Comparison of ENCODE assay signal across 20 cellular contexts in genomic region chr5:157648275-157648990, GRCh38. TPM values are rescaled to one million over a fixed set of nuclear protein-coding genes. Genes with fewer than 3 reads are reported as not detected.
A peak's percentile ranks its signal among the peaks of the same experiment; 100 is the strongest.
DNase-seq lines count a peak whose midpoint lies in the region; ATAC-seq and TF ChIP-seq lines count a peak whose summit lies in the region.
"Had no signal": no experiment of that assay in that cellular context is flagged by ENCODE, and none has a peak within 500 bp of the region (broad histone marks: within the 10 kb centered on the region; RNA-seq: fewer than 3 reads in every experiment).

No MANE protein-coding gene starts in this region.

- POLR2A ChIA-PET in activated B cell treated with CpG ODN at 0.5 μM for 24 hours (lab: Charles Lee): interaction anchor here (0.8 to 1.2 kb wide), 7 partner anchors 22 to 375 kb away, joined by 3 to 8 read pairs (median 4); partner anchors contain the start of gene C5orf52

- H3K36me3 ChIP-seq in Karpas-422 (ENCODE audit: insufficient read depth, low read length) (no peaks in the 10 kb centered on the region), gastroesophageal sphincter (no peaks in the 10 kb centered on the region)
- H3K36me3 ChIP-seq: SJCRH30 had no signal

- no peak for ATAC-seq in activated B cell treated with CpG ODN at 0.5 μM for 24 hours (ENCODE audit: low read depth)
- no peak for ATAC-seq in stimulated activated memory B cell treated with anti-CD40 and anti-IgM and Interleukin-4, amounts not matched to agents 10 μg/mL and 1 μg/mL and 100 μg/mL, for 72 hours
- ATAC-seq in gastroesophageal sphincter: no peak
- no peak for ATAC-seq in GM19395 (IDR thresholded peaks at IDR 0.05; ENCODE audit: unreplicated experiment)
- ATAC-seq in GM18867 (IDR thresholded peaks at IDR 0.05; ENCODE audit: unreplicated experiment): no peak
- no peak for ATAC-seq in HG02884 (IDR thresholded peaks at IDR 0.05; ENCODE audit: unreplicated experiment)
- ATAC-seq: GM23338, HepG2 had no signal

- H3K4me3 Mint-ChIP-seq in activated B cell treated with CpG ODN at 0.5 μM for 24 hours: no peak overlapping the region
- no peak overlapping the region for H3K4me3 Mint-ChIP-seq in stimulated activated memory B cell treated with anti-CD40 and anti-IgM and Interleukin-4, amounts not matched to agents 10 μg/mL and 1 μg/mL and 100 μg/mL, for 72 hours
- H3K4me3 Mint-ChIP-seq: GM23338 had no signal

- peaks cover under 1% of the 10 kb centered on the region for H3K9me3 Mint-ChIP-seq in activated B cell treated with CpG ODN at 0.5 μM for 24 hours
- peaks cover 4% of the 10 kb centered on the region for H3K9me3 Mint-ChIP-seq in stimulated activated memory B cell treated with anti-CD40 and anti-IgM and Interleukin-4, amounts not matched to agents 10 μg/mL and 1 μg/mL and 100 μg/mL, for 72 hours

- WGBS in gastroesophageal sphincter (ENCODE audit: low coverage in 1 of 2), 2 donors: 82 to 88% methylated on average over 7 of the region's 7 CpGs

- no peaks in the 10 kb centered on the region for H3K27me3 Mint-ChIP-seq in activated B cell treated with CpG ODN at 0.5 μM for 24 hours
- no peaks in the 10 kb centered on the region for H3K27me3 Mint-ChIP-seq in stimulated activated memory B cell treated with anti-CD40 and anti-IgM and Interleukin-4, amounts not matched to agents 10 μg/mL and 1 μg/mL and 100 μg/mL, for 72 hours

- H3K9me2 ChIP-seq in Karpas-422 (replicated peaks; ENCODE audit: insufficient read depth, low read length): no peaks in the 10 kb centered on the region

- H3K4me3 ChIP-seq in Karpas-422 (ENCODE audit: low read length): no peak overlapping the region
- H3K4me3 ChIP-seq in gastroesophageal sphincter: no peak overlapping the region
- H3K4me3 ChIP-seq: GM23338, PC-9, SJCRH30 had no signal

- DNase-seq in Karpas-422 (peak; percentile 29), activated B cell treated with CpG ODN at 0.5 μM for 24 hours (no peak), kidney tubule cell (ENCODE audit: low spot score) (peak; percentile 21)
- DNase-seq: C1 segment of cervical spinal cord, KG1, NCI-H1092, NCI-H1436 treated with DMSO at 0.1 percent for 48 hours, NCI-H2029, NCI-H526, PC-9, SJCRH30 had no signal

- peak overlapping the region; percentile 35 for H3K27ac Mint-ChIP-seq in activated B cell treated with CpG ODN at 0.5 μM for 24 hours
- H3K27ac Mint-ChIP-seq in stimulated activated memory B cell treated with anti-CD40 and anti-IgM and Interleukin-4, amounts not matched to agents 10 μg/mL and 1 μg/mL and 100 μg/mL, for 72 hours: peak overlapping the region; percentile 46
- H3K27ac Mint-ChIP-seq: GM23338 had no signal

- H3K4me1 ChIP-seq in Karpas-422 (ENCODE audit: low read length) (peaks cover 19% of the 10 kb centered on the region), gastroesophageal sphincter (peaks cover 0 to 13% (median 0%) of the 10 kb centered on the region in 3 donors)
- H3K4me1 ChIP-seq: SJCRH30 had no signal

- no peaks in the 10 kb centered on the region for H3K9me3 ChIP-seq in Karpas-422 (ENCODE audit: low read length)
- no peaks in the 10 kb centered on the region for H3K9me3 ChIP-seq in gastroesophageal sphincter

- intact Hi-C loops in activated B cell treated with CpG ODN at 0.5 μM for 24 hours (cut with micrococcal nuclease): no loop called here

- H3K27ac ChIP-seq in Karpas-422 (ENCODE audit: low read length) (no peak overlapping the region), gastroesophageal sphincter (no peak overlapping the region)
- H3K27ac ChIP-seq: PC-9, SJCRH30 had no signal

- no peak for TF ChIP-seq EP300 in gastroesophageal sphincter (IDR thresholded peaks at IDR 0.05)

- TF ChIP-seq CTCF in activated B cell treated with CpG ODN at 0.5 μM for 24 hours (IDR thresholded peaks at IDR 0.05) (no peak), gastroesophageal sphincter (IDR thresholded peaks at IDR 0.05) (no peak)

- no peak for TF ChIP-seq POLR2A in gastroesophageal sphincter (IDR thresholded peaks at IDR 0.05)

- no peak overlapping the region for H3K9ac ChIP-seq in Karpas-422 (ENCODE audit: low read length)

- H4K20me1 ChIP-seq in Karpas-422 (ENCODE audit: insufficient read depth, low read depth, low read length): no peaks in the 10 kb centered on the region

- H3K36me3 Mint-ChIP-seq in activated B cell treated with CpG ODN at 0.5 μM for 24 hours (ENCODE audit: low read depth): peaks cover under 1% of the 10 kb centered on the region
- H3K36me3 Mint-ChIP-seq in stimulated activated memory B cell treated with anti-CD40 and anti-IgM and Interleukin-4, amounts not matched to agents 10 μg/mL and 1 μg/mL and 100 μg/mL, for 72 hours: peaks cover 15% of the 10 kb centered on the region

- H3K27me3 ChIP-seq in Karpas-422 (ENCODE audit: low read length) (no peaks in the 10 kb centered on the region; the same call in 1 of the 2 replicates), gastroesophageal sphincter (no peaks in the 10 kb centered on the region)
- H3K27me3 ChIP-seq: SJCRH30 had no signal

- no peaks in the 10 kb centered on the region for H3K79me2 ChIP-seq in Karpas-422 (ENCODE audit: low read length)

- no peak overlapping the region for H3K4me2 ChIP-seq in Karpas-422 (ENCODE audit: low read depth, low read length, poor library complexity, severe bottlenecking)
- H3K4me2 ChIP-seq: GM23338, PC-9 had no signal

- H3K4me1 Mint-ChIP-seq in activated B cell treated with CpG ODN at 0.5 μM for 24 hours: peaks cover 58% of the 10 kb centered on the region
- H3K4me1 Mint-ChIP-seq in stimulated activated memory B cell treated with anti-CD40 and anti-IgM and Interleukin-4, amounts not matched to agents 10 μg/mL and 1 μg/mL and 100 μg/mL, for 72 hours: peaks cover 45% of the 10 kb centered on the region
- H3K4me1 Mint-ChIP-seq: GM23338 had no signal

- CTCF ChIA-PET in activated B cell treated with CpG ODN at 0.5 μM for 24 hours (lab: Charles Lee): no interaction called here

- H2AFZ ChIP-seq in Karpas-422 (ENCODE audit: low read length): no peak overlapping the region
- H2AFZ ChIP-seq: GM23338, PC-9 had no signal

RNA-seq across cellular contexts. Expression of gene SOX30, which starts 3.8 kb away (rescaled TPM):
- not detected in 2 replicates for total RNA-seq in Karpas-422 (2014; rRNA removed; shearing (Covaris generic); ENCODE audit: low replicate concordance)
- total RNA-seq in activated B cell treated with CpG ODN at 0.5 μM for 24 hours (0.37 and 0.47 TPM in 2 replicates), gastroesophageal sphincter (under 1 TPM in 2 of 4 donors, not detected in 2; 0.16 to 0.19 TPM)
- total RNA-seq: G401, HepG2, MCF 10A, SJCRH30 had no signal

RNA-seq across cellular contexts. Expression of gene C5orf52, which starts 22.9 kb away (rescaled TPM):
- total RNA-seq in Karpas-422 (2014; rRNA removed; shearing (Covaris generic); ENCODE audit: low replicate concordance): not detected in 2 replicates
- total RNA-seq in activated B cell treated with CpG ODN at 0.5 μM for 24 hours: not detected in 2 replicates
- total RNA-seq in gastroesophageal sphincter: not detected
- total RNA-seq: G401, GM23338, HepG2, MCF 10A, PC-9, SJCRH30 had no signal
